21 cellular contexts compared by ENCODE assay signal in genomic region chr19:6098574-6098973, GRCh38. TPM values are rescaled to one million over a fixed set of nuclear protein-coding genes. Genes with fewer than 3 reads are reported as not detected.
DNase-seq lines count a peak whose midpoint lies in the region; ATAC-seq and TF ChIP-seq lines count a peak whose summit lies in the region.
"Had no signal": no experiment of that assay in that cellular context is flagged by ENCODE, and none has a peak within 500 bp of the region (broad histone marks: within the 10 kb centered on the region; RNA-seq: fewer than 3 reads in every experiment).

No MANE protein-coding gene starts in this region.

- TF ChIP-seq POLR2A in testis (IDR thresholded peaks at IDR 0.05) (no peak), upper lobe of left lung (IDR thresholded peaks at IDR 0.05) (no peak)

- TF ChIP-seq EP300 in upper lobe of left lung (IDR thresholded peaks at IDR 0.05), result no peak

- no peak for ATAC-seq in lower lobe of right lung
- no peak for ATAC-seq in left colon
- no peak for ATAC-seq in upper lobe of left lung (ENCODE audit: low FRiP score in 2 of 2)

- TF ChIP-seq CTCF in lower lobe of right lung (IDR thresholded peaks at IDR 0.05), result no peak
- no peak for TF ChIP-seq CTCF in testis (IDR thresholded peaks at IDR 0.05)
- no peak for TF ChIP-seq CTCF in upper lobe of left lung (IDR thresholded peaks at IDR 0.05)

- H3K36me3 ChIP-seq in esophagus (ENCODE audit: control insufficient read depth in 2 of 2, insufficient read depth in 2 of 2, low read length in 1 of 2) (peaks cover 0 to 2% of the 10 kb centered on the region in 2 donors), lower lobe of right lung (no peaks in the 10 kb centered on the region), stomach smooth muscle (ENCODE audit: control insufficient read depth in 2 of 2, insufficient read depth in 2 of 2, low read length in 2 of 2) (no peaks in the 10 kb centered on the region), testis (ENCODE audit: low read depth, missing control alignments) (no peaks in the 10 kb centered on the region), upper lobe of left lung (no peaks in the 10 kb centered on the region)
- H3K36me3 ChIP-seq: WERI-Rb-1 had no signal

- H3K4me3 ChIP-seq in esophagus (ENCODE audit: low read depth in 1 of 2, low read length in 2 of 2) (no peak overlapping the region), lower lobe of right lung (no peak overlapping the region), stomach smooth muscle (ENCODE audit: low read length in 2 of 2) (peak overlapping the region in 1 of 2 donors; percentile 23), testis (no peak overlapping the region), upper lobe of left lung (no peak overlapping the region)

- H3K9me3 ChIP-seq in esophagus (ENCODE audit: control insufficient read depth in 2 of 2, insufficient read depth in 1 of 2, low read depth in 1 of 2, low read length in 1 of 2) (no peaks in the 10 kb centered on the region), lower lobe of right lung (no peaks in the 10 kb centered on the region), stomach smooth muscle (ENCODE audit: control insufficient read depth in 2 of 2, low read length in 2 of 2) (no peaks in the 10 kb centered on the region), testis (no peaks in the 10 kb centered on the region), upper lobe of left lung (no peaks in the 10 kb centered on the region)

- DNase-seq in GM03348 (ENCODE audit: low spot score), result peak; percentile 35
- no peak for DNase-seq in lower lobe of right lung
- DNase-seq in NCI-H82 treated with DMSO at 0.1 percent for 48 hours (lab: John Stamatoyannopoulos, UW; ENCODE audit: unreplicated experiment), result no peak
- DNase-seq in testis, result no peak
- DNase-seq in left colon, result no peak
- no peak for DNase-seq in upper lobe of left lung
- DNase-seq: activated CD4-positive, alpha-beta memory T cell treated with anti-CD3 and anti-CD28 coated beads for 36 hours; activated naive CD4-positive, alpha-beta T cell treated with anti-CD3 and anti-CD28 coated beads for 36 hours; activated T-cell treated with anti-CD3 and anti-CD28 coated beads, Interleukin-2, amount 50 U/mL, for 1 hour; CD4-positive, CD25-positive, alpha-beta regulatory T cell; Kasumi-1; NCI-H69; occipital lobe; SIG-M5; WERI-Rb-1 had no signal

- peak overlapping the region; percentile 46 to 58 for H3K9ac ChIP-seq in stomach smooth muscle (ENCODE audit: low read length in 2 of 2)

- 28 to 42% methylated on average over 5 of the region's 5 CpGs for WGBS in esophagus, 2 donors
- 51 to 55% methylated on average over 5 of the region's 5 CpGs for WGBS in testis, 2 donors
- WGBS in upper lobe of left lung, 2 donors, result 67 to 69% methylated on average over 5 of the region's 5 CpGs

- H3K4me1 ChIP-seq in esophagus (ENCODE audit: control insufficient read depth in 2 of 2, insufficient read depth in 2 of 2, low read length in 1 of 2) (peaks cover 0 to 10% of the 10 kb centered on the region in 2 donors), lower lobe of right lung (peaks cover 48% of the 10 kb centered on the region), stomach smooth muscle (ENCODE audit: control insufficient read depth, insufficient read depth, low read length) (peaks cover 64% of the 10 kb centered on the region), testis (no peaks in the 10 kb centered on the region), upper lobe of left lung (peaks cover 8 to 39% (median 24%) of the 10 kb centered on the region in 4 donors)

- H3K27me3 ChIP-seq in esophagus (ENCODE audit: control insufficient read depth in 1 of 2, insufficient read depth in 2 of 2, low read length in 2 of 2) (no peaks in the 10 kb centered on the region), lower lobe of right lung (ENCODE audit: low read depth) (no peaks in the 10 kb centered on the region), stomach smooth muscle (ENCODE audit: control insufficient read depth in 1 of 2, insufficient read depth in 2 of 2, low read length in 2 of 2) (no peaks in the 10 kb centered on the region), testis (no peaks in the 10 kb centered on the region), upper lobe of left lung (no peaks in the 10 kb centered on the region)

- intact Hi-C loops in lower lobe of right lung (cut with DNase I) (no loop called here), testis (cut with DNase I; ENCODE audit: low total_unique reads) (no loop called here), left colon (cut with DNase I, micrococcal nuclease) (no loop called here)

- H3K27ac ChIP-seq in esophagus (ENCODE audit: low read depth in 2 of 2, low read length in 1 of 2) (peak overlapping the region; percentile 18), lower lobe of right lung (peak overlapping the region; percentile 87), stomach smooth muscle (ENCODE audit: low read length) (peak overlapping the region; percentile 85), testis (no peak overlapping the region), upper lobe of left lung (peak overlapping the region in 2 of 4 donors; percentile 40 to 76)
- H3K27ac ChIP-seq: epithelial cell of prostate had no signal

RNA-seq across cellular contexts. Expression of gene RFX2, which starts 11.7 kb away (rescaled TPM):
- 1 to 10 TPM; 5.3 to 8.8 TPM for polyA plus RNA-seq in esophagus
- 20.9 TPM for total RNA-seq in lower lobe of right lung
- 100 to 1,000 TPM in 1 of 2 donors, 10 to 100 TPM in 1; 92.9 to 127 TPM for total RNA-seq in testis
- 197 TPM for polyA plus RNA-seq in testis (ENCODE audit: insufficient read depth, low read depth, low replicate concordance)
- total RNA-seq in left colon, result 1 to 10 TPM; 6.6 to 8.5 TPM
- 100 to 1,000 TPM in 1 of 6 donors, 10 to 100 TPM in 5; 14.3 to 111 (median 28.6) TPM for total RNA-seq in upper lobe of left lung

RNA-seq across cellular contexts. Expression of gene ACSBG2, which starts 36.9 kb away (rescaled TPM):
- polyA plus RNA-seq in esophagus (under 1 TPM in 1 of 2 donors, not detected in 1; 0.12 TPM), testis (ENCODE audit: insufficient read depth, low read depth, low replicate concordance) (411 TPM)
- total RNA-seq in lower lobe of right lung (0.30 TPM), testis (100 to 1,000 TPM in 1 of 2 donors, 10 to 100 TPM in 1; 83.4 to 316 TPM), left colon (not detected), upper lobe of left lung (not detected)
- total RNA-seq: activated CD4-positive, alpha-beta memory T cell treated with anti-CD3 and anti-CD28 coated beads for 36 hours; activated naive CD4-positive, alpha-beta T cell treated with anti-CD3 and anti-CD28 coated beads for 36 hours; CD4-positive, CD25-positive, alpha-beta regulatory T cell; HT-29; mononuclear cell; OCI-LY7 had no signal
- polyA plus RNA-seq: CD4-positive, CD25-positive, alpha-beta regulatory T cell had no signal

Comparison
In these comparisons a context has a peak if more than half of its experiments do, and no peak if none do; other contexts are left out.
1. H3K27ac ChIP-seq: peak in esophagus (2 of 2), lower lobe of right lung (single experiment) and stomach smooth muscle (single experiment); none in testis (0 of 2).
2. RNA of gene ACSBG2, which starts 36.9 kb away (total RNA-seq): 83.4 to 316 TPM in testis; 0.30 TPM in lower lobe of right lung (single experiment), not detected in upper lobe of left lung and not detected in left colon; every median in the first group is over 10 times any median in the second.